Comparison of ENCODE assay signal across 8 cellular contexts in the genomic region with DNA sequence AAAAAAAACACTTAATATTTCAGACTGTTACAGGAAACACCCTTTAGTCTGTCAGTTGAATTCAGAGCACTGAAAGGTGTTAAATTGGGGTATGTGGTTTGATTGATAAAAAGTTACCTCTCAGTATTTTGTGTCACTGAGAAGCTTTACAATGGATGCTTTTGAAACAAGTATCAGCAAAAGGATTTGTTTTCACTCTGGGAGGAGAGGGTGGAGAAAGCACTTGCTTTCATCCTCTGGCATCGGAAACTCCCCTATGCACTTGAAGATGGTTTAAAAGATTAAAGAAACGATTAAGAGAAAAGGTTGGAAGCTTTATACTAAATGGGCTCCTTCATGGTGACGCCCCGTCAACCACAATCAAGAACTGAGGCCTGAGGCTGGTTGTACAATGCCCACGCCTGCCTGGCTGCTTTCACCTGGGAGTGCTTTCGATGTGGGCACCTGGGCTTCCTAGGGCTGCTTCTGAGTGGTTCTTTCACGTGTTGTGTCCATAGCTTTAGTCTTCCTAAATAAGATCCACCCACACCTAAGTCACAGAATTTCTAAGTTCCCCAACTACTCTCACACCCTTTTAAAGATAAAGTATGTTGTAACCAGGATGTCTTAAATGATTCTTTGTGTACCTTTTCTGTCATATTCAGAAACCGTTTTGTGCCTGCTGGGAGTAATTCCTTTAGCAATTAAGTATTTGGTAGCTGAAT. TPM values are rescaled to one million over a fixed set of nuclear protein-coding genes. Genes with fewer than 3 reads are reported as not detected.
DNase-seq lines count a peak whose midpoint lies in the region; ATAC-seq, FAIRE-seq and TF ChIP-seq lines count a peak whose summit lies in the region.

No MANE protein-coding gene starts in this region.

- SMC1A ChIA-PET in GM12878 (lab: Charles Lee; ENCODE audit: uncharacterized antibody, unreplicated experiment), result no interaction called here

- peaks cover 48 to 57% of the 10 kb centered on the region in 2 donors for H3K4me1 Mint-ChIP-seq in natural killer cell

- TF ChIP-seq CTCF in GM12878 (IDR thresholded peaks at IDR 0.05 in 2 of 3, conservative IDR thresholded peaks at IDR 0.05 in 1 of 3; ENCODE audit: control insufficient read depth in 2 of 3, extremely low read depth in 1 of 3, insufficient read depth in 1 of 3, low read depth in 3 of 3, low read length in 3 of 3), result no peak
- TF ChIP-seq CTCF in natural killer cell (IDR thresholded peaks at IDR 0.05), result no peak
- TF ChIP-seq CTCF in vagina (IDR thresholded peaks at IDR 0.05), result no peak
- no peak for TF ChIP-seq CTCF in GM20000 (IDR thresholded peaks at IDR 0.05; ENCODE audit: extremely low read depth, missing control alignments)

- peak; percentile 66 for DNase-seq in cardiac septum (ENCODE audit: low spot score)
- no peak for DNase-seq in Right ventricle myocardium superior
- no peak for DNase-seq in GM12878 (ENCODE audit: low read depth, low spot score)
- peak; percentile 58 for DNase-seq in natural killer cell
- DNase-seq in vagina (ENCODE audit: extremely low spot score in 2 of 2), result no peak
- DNase-seq in HuH-7.5 (ENCODE audit: low spot score), result no peak
- DNase-seq in GM20000 (ENCODE audit: low spot score), result no peak
- no peak for DNase-seq in NCI-H82 treated with DMSO at 0.1 percent for 48 hours (lab: John Stamatoyannopoulos, UW; ENCODE audit: unreplicated experiment)

- no peaks in the 10 kb centered on the region for H3K27me3 Mint-ChIP-seq in natural killer cell (ENCODE audit: low read depth in 2 of 2)

- H3K4me3 Mint-ChIP-seq in natural killer cell, result peak overlapping the region; percentile 86

- CTCF ChIA-PET in GM12878 (lab: Yijun Ruan, JAX), result interaction anchor here (0.7 to 0.9 kb wide), 2 partner anchors 23 to 36 kb away, joined by 3 read pairs; a partner anchor contains a TSS

- H3K9me3 ChIP-seq in GM12878 (replicated peaks; ENCODE audit: control insufficient read depth, insufficient read depth, low read length) (no peaks in the 10 kb centered on the region), vagina (no peaks in the 10 kb centered on the region)

- RAD21 ChIA-PET in GM12878 (lab: Charles Lee; ENCODE audit: unreplicated experiment), result no interaction called here

- no peaks in the 10 kb centered on the region for H4K20me1 ChIP-seq in GM12878 (ENCODE audit: control insufficient read depth, insufficient read depth)

- no peaks in the 10 kb centered on the region for H3K79me2 ChIP-seq in GM12878 (ENCODE audit: control insufficient read depth, insufficient read depth, low read length)

- TSS peak; percentile 53 for BruUV-seq in GM12878 (replicated peaks; lab: Mats Ljungman, UMichigan)

- H3K9ac ChIP-seq in GM12878 (ENCODE audit: control insufficient read depth, insufficient read depth, low read length), result no peak overlapping the region

- TF ChIP-seq EP300 in GM12878 (IDR thresholded peaks at IDR 0.05; ENCODE audit: borderline replicate concordance in 1 of 2, control insufficient read depth in 1 of 2, low read depth in 2 of 2, low read length in 2 of 2), result no peak

- TF ChIP-seq POLR2A in GM12878 (IDR thresholded peaks at IDR 0.05; ENCODE audit: low read depth, low read length) (no peak), vagina (IDR thresholded peaks at IDR 0.05) (no peak)

- no peaks in the 10 kb centered on the region for H3K36me3 Mint-ChIP-seq in natural killer cell

- no peaks in the 10 kb centered on the region for H3K9me3 Mint-ChIP-seq in natural killer cell

- ATAC-seq in Right ventricle myocardium superior (ENCODE audit: poor library complexity) (no peak), GM12878 (no peak), natural killer cell (peak; percentile 49 to 66 (median 63))

- WGBS in GM12878 (ENCODE audit: insufficient coverage, insufficient replicate concordance, low lambda C conversion rate, missing lambda C conversion rate), result 81% methylated on average over 8 of the region's 8 CpGs

- in situ Hi-C loops in GM12878 (cut with MboI), result no loop called here

- FAIRE-seq in GM12878 (lab: Jason Lieb, UNC), result no peak

- peaks cover 8 to 11% of the 10 kb centered on the region in 2 experiments; a peak in 3 of 4 replicates for H3K36me3 ChIP-seq in GM12878 (ENCODE audit: control insufficient read depth in 2 of 2, insufficient read depth in 2 of 2, low read length in 1 of 2)
- H3K36me3 ChIP-seq in vagina, result peaks cover 0 to 44% of the 10 kb centered on the region in 2 donors

- POLR2A ChIA-PET in GM12878 (lab: Charles Lee), result interaction anchor here (2.9 kb wide), 1 partner anchor 17 kb away, joined by 10 read pairs; no protein-coding TSS in a partner anchor

- H3K27ac ChIP-seq in GM12878 (ENCODE audit: control insufficient read depth, insufficient read depth) (no peak overlapping the region), vagina (peak overlapping the region; percentile 81)

- TF ChIP-seq RAD21 in GM12878 (IDR thresholded peaks at IDR 0.05; ENCODE audit: insufficient read depth, low read depth, low read length), result no peak

- H3K27me3 ChIP-seq in GM12878 (replicated peaks in 1 of 2; ENCODE audit: control insufficient read depth in 2 of 2, insufficient read depth in 2 of 2, low read length in 1 of 2), result no peaks in the 10 kb centered on the region
- no peaks in the 10 kb centered on the region for H3K27me3 ChIP-seq in vagina

- H3K4me2 ChIP-seq in GM12878 (ENCODE audit: control insufficient read depth, insufficient read depth), result no peak overlapping the region

- H2AFZ ChIP-seq in GM12878 (ENCODE audit: control insufficient read depth, low read depth, low read length), result no peak overlapping the region

- peaks cover 16% of the 10 kb centered on the region for H3K4me1 ChIP-seq in GM12878 (ENCODE audit: control insufficient read depth, insufficient read depth, low read length)
- peaks cover 38% of the 10 kb centered on the region for H3K4me1 ChIP-seq in vagina

- intact Hi-C loops in cardiac septum (cut with DNase I) (loop anchor here (1.0 kb wide), 1 partner anchor 17 kb away; a partner anchor contains a TSS), Right ventricle myocardium superior (cut with DNase I) (no loop called here), GM12878 (cut with micrococcal nuclease; ENCODE audit: unreplicated experiment) (no loop called here), natural killer cell (cut with micrococcal nuclease) (loop anchor here (1.0 to 10.0 kb wide), 4 partner anchors 17 to 1652 kb away; a partner anchor contains a TSS), vagina (cut with DNase I) (no loop called here)

- H3K27ac Mint-ChIP-seq in natural killer cell, result peak overlapping the region; percentile 95 to 100

- H3K4me3 ChIP-seq in GM12878 (no peak overlapping the region), vagina (no peak overlapping the region)

RNA-seq across cellular contexts. Expression of a gene that starts 17.9 kb away (rescaled TPM):
- total RNA-seq in cardiac septum (62.0 TPM), Right ventricle myocardium superior (32.1 TPM), GM12878 (2014; rRNA removed) (23.0 and 25.0 TPM in 2 replicates), GM12878 (2014; rRNA removed; fragmentation: Illumina TruSeq; extraction: Trizol) (15.4 and 15.7 TPM in 2 replicates), GM12878 (2021) (18.0 and 18.7 TPM in 2 replicates), natural killer cell (10 to 100 TPM; 49.5 to 61.1 (median 54.1) TPM), vagina (118 TPM)
- total RNA-seq in GM12878 (2013; cell fraction: nucleolus; rRNA removed), result 42.4 and 44.7 TPM in 2 replicates
- 16.0 TPM for polyA plus RNA-seq in GM12878 (2011; ENCODE audit: low read depth)
- polyA plus RNA-seq in GM12878 (2011; rRNA removed) (29.9 and 33.0 TPM in 2 replicates), GM12878 (2014; fragmentation: Illumina TruSeq; extraction: Trizol) (16.9 and 17.5 TPM in 2 replicates), GM12878 (2014; fragmentation: Nextera tagmentation; extraction: Ambion mirVana) (1 to 10 TPM; 7.2 to 7.6 TPM), GM12878 (2014; rRNA removed) (17.1 and 18.3 TPM in 2 replicates), GM12878 (2016; fragmentation: Nextera tagmentation; extraction: Ambion mirVana) (10 to 100 TPM; 22.3 to 24.4 TPM)
- 32.7 and 35.3 TPM in 2 replicates for polyA plus RNA-seq in GM12878 (2011; cell fraction: cytosol; rRNA removed)
- polyA plus RNA-seq in GM12878 (2011; cell fraction: nucleus; rRNA removed), result 51.6 and 60.7 TPM in 2 replicates
- 20.2 and 24.7 TPM in 2 replicates for polyA plus RNA-seq in GM12878 (2012)
- polyA minus RNA-seq in GM12878 (2011; rRNA and poly(A)+ RNA removed), result 25.4 and 32.7 TPM in 2 replicates
- polyA minus RNA-seq in GM12878 (2011; cell fraction: cytosol; rRNA and poly(A)+ RNA removed), result 9.8 and 12.2 TPM in 2 replicates
- polyA minus RNA-seq in GM12878 (2011; cell fraction: nucleus; rRNA and poly(A)+ RNA removed), result 8.2 and 12.2 TPM in 2 replicates

RNA-seq across cellular contexts. Expression of a gene that starts 18.0 kb away (rescaled TPM):
- total RNA-seq in cardiac septum (23.0 TPM), Right ventricle myocardium superior (35.9 TPM), GM12878 (2014; rRNA removed) (22.4 and 27.0 TPM in 2 replicates), GM12878 (2014; rRNA removed; fragmentation: Illumina TruSeq; extraction: Trizol) (24.4 and 24.6 TPM in 2 replicates), GM12878 (2021) (20.1 and 21.0 TPM in 2 replicates), natural killer cell (1 to 10 TPM; 2.1 to 4.3 (median 3.4) TPM), vagina (10.6 TPM)
- total RNA-seq in GM12878 (2013; cell fraction: nucleolus; rRNA removed), result 2.3 and 3.3 TPM in 2 replicates
- 6.0 TPM for polyA plus RNA-seq in GM12878 (2011; ENCODE audit: low read depth)
- polyA plus RNA-seq in GM12878 (2011; rRNA removed) (22.9 and 28.8 TPM in 2 replicates), GM12878 (2014; fragmentation: Illumina TruSeq; extraction: Trizol) (34.9 and 38.4 TPM in 2 replicates), GM12878 (2014; fragmentation: Nextera tagmentation; extraction: Ambion mirVana) (10 to 100 TPM; 37.9 to 46.8 TPM), GM12878 (2014; rRNA removed) (25.3 and 26.0 TPM in 2 replicates), GM12878 (2016; fragmentation: Nextera tagmentation; extraction: Ambion mirVana) (10 to 100 TPM; 31.9 to 36.4 TPM)
- 15.1 and 17.8 TPM in 2 replicates for polyA plus RNA-seq in GM12878 (2011; cell fraction: cytosol; rRNA removed)
- 9.3 and 10.0 TPM in 2 replicates for polyA plus RNA-seq in GM12878 (2011; cell fraction: nucleus; rRNA removed)
- polyA plus RNA-seq in GM12878 (2012), result 7.6 and 9.5 TPM in 2 replicates
- polyA minus RNA-seq in GM12878 (2011; rRNA and poly(A)+ RNA removed), result 13.3 and 13.8 TPM in 2 replicates
- polyA minus RNA-seq in GM12878 (2011; cell fraction: cytosol; rRNA and poly(A)+ RNA removed), result 3.6 and 4.5 TPM in 2 replicates
- polyA minus RNA-seq in GM12878 (2011; cell fraction: nucleus; rRNA and poly(A)+ RNA removed), result 2.3 and 3.8 TPM in 2 replicates

RNA-seq across cellular contexts. Expression of a gene that starts 35.7 kb away (rescaled TPM):
- total RNA-seq in cardiac septum (16.7 TPM), Right ventricle myocardium superior (7.7 TPM), GM12878 (2014; rRNA removed) (30.2 and 32.9 TPM in 2 replicates), GM12878 (2014; rRNA removed; fragmentation: Illumina TruSeq; extraction: Trizol) (27.9 and 29.5 TPM in 2 replicates), GM12878 (2021) (32.9 and 35.1 TPM in 2 replicates), natural killer cell (10 to 100 TPM; 45.5 to 62.1 (median 50.0) TPM), vagina (33.6 TPM)
- total RNA-seq in GM12878 (2013; cell fraction: nucleolus; rRNA removed), result 61.0 and 69.0 TPM in 2 replicates
- polyA plus RNA-seq in GM12878 (2011; ENCODE audit: low read depth), result 20.3 TPM
- polyA plus RNA-seq in GM12878 (2011; rRNA removed) (19.2 and 27.7 TPM in 2 replicates), GM12878 (2014; fragmentation: Illumina TruSeq; extraction: Trizol) (31.5 and 36.3 TPM in 2 replicates), GM12878 (2014; fragmentation: Nextera tagmentation; extraction: Ambion mirVana) (1 to 10 TPM; 4.0 to 6.1 TPM), GM12878 (2014; rRNA removed) (25.8 and 28.1 TPM in 2 replicates), GM12878 (2016; fragmentation: Nextera tagmentation; extraction: Ambion mirVana) (10 to 100 TPM; 45.7 to 48.3 TPM)
- polyA plus RNA-seq in GM12878 (2011; cell fraction: cytosol; rRNA removed), result 19.1 and 21.0 TPM in 2 replicates
- polyA plus RNA-seq in GM12878 (2011; cell fraction: nucleus; rRNA removed), result 80.0 and 91.2 TPM in 2 replicates
- 23.5 and 29.0 TPM in 2 replicates for polyA plus RNA-seq in GM12878 (2012)
- 30.3 and 31.2 TPM in 2 replicates for polyA minus RNA-seq in GM12878 (2011; rRNA and poly(A)+ RNA removed)
- polyA minus RNA-seq in GM12878 (2011; cell fraction: cytosol; rRNA and poly(A)+ RNA removed), result 12.4 and 13.0 TPM in 2 replicates
- 33.9 and 45.0 TPM in 2 replicates for polyA minus RNA-seq in GM12878 (2011; cell fraction: nucleus; rRNA and poly(A)+ RNA removed)

RNA-seq across cellular contexts. Expression of a gene that starts 35.9 kb away (rescaled TPM):
- total RNA-seq in cardiac septum (13.2 TPM), Right ventricle myocardium superior (16.8 TPM), GM12878 (2014; rRNA removed) (15.5 and 17.1 TPM in 2 replicates), GM12878 (2014; rRNA removed; fragmentation: Illumina TruSeq; extraction: Trizol) (26.8 and 30.5 TPM in 2 replicates), GM12878 (2021) (16.0 and 18.3 TPM in 2 replicates), natural killer cell (1 to 10 TPM; 7.6 to 9.1 (median 8.9) TPM), vagina (6.4 TPM)
- total RNA-seq in GM12878 (2013; cell fraction: nucleolus; rRNA removed), result 7.5 and 7.9 TPM in 2 replicates
- polyA plus RNA-seq in GM12878 (2011; ENCODE audit: low read depth), result 10.9 TPM
- polyA plus RNA-seq in GM12878 (2011; rRNA removed) (25.2 and 44.6 TPM in 2 replicates), GM12878 (2014; fragmentation: Illumina TruSeq; extraction: Trizol) (27.8 and 33.8 TPM in 2 replicates), GM12878 (2014; fragmentation: Nextera tagmentation; extraction: Ambion mirVana) (100 to 1,000 TPM in 1 of 2 experiments, 10 to 100 TPM in 1; 98.1 to 111 TPM), GM12878 (2014; rRNA removed) (20.0 and 23.9 TPM in 2 replicates), GM12878 (2016; fragmentation: Nextera tagmentation; extraction: Ambion mirVana) (10 to 100 TPM; 79.6 to 85.3 TPM)
- 5.2 and 5.9 TPM in 2 replicates for polyA plus RNA-seq in GM12878 (2011; cell fraction: cytosol; rRNA removed)
- 5.4 and 6.0 TPM in 2 replicates for polyA plus RNA-seq in GM12878 (2011; cell fraction: nucleus; rRNA removed)
- polyA plus RNA-seq in GM12878 (2012), result 17.9 and 22.1 TPM in 2 replicates
- polyA minus RNA-seq in GM12878 (2011; rRNA and poly(A)+ RNA removed), result 2.9 and 3.2 TPM in 2 replicates
- 1.8 and 2.1 TPM in 2 replicates for polyA minus RNA-seq in GM12878 (2011; cell fraction: cytosol; rRNA and poly(A)+ RNA removed)
- polyA minus RNA-seq in GM12878 (2011; cell fraction: nucleus; rRNA and poly(A)+ RNA removed), result 2.7 and 5.9 TPM in 2 replicates

Comparison
In these comparisons a context has a peak if more than half of its experiments do, and no peak if none do; other contexts are left out.
1. DNase-seq: peak in cardiac septum (single experiment) and natural killer cell (single experiment); none in Right ventricle myocardium superior (single experiment), GM12878 (single experiment), vagina (0 of 2), HuH-7.5 (single experiment), GM20000 (single experiment) and NCI-H82 treated with DMSO at 0.1 percent for 48 hours (single experiment).
2. intact Hi-C loops: an anchor here in cardiac septum (1.0 kb wide) and natural killer cell (1.0 to 10.0 kb wide); none called in Right ventricle myocardium superior, GM12878 and vagina.
3. ATAC-seq: peak in natural killer cell (3 of 3); none in Right ventricle myocardium superior (single experiment) and GM12878 (single experiment).